Comparison of ENCODE assay signal across 23 cellular contexts in the genomic region with DNA sequence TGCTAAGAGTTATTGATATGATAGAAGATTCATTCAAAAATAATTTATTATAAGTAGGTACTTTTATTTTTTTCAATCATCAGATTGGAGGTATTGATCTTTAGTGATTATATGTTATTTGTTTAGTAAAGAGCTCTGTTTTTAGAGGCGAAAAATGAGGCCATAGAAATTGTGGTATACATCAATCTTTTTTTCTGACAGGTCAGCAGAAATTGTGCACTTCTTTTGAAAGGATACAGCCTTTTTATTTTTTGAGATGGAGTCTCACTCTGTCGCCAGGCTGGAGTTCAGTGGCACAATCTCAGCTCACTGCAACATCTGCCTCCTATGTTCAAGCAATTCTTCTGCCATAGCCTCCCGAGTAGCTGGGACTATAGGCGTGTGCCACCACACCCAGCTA.
"Had no signal": no experiment of that assay in that cellular context is flagged by ENCODE, and none has a peak within 500 bp of the region (broad histone marks: within the 10 kb centered on the region; RNA-seq: fewer than 3 reads in every experiment).

No MANE protein-coding gene starts in this region.

- DNase-seq: dermis blood vessel endothelial cell; dorsolateral prefrontal cortex; effector CD4-positive, alpha-beta T cell; effector memory CD4-positive, alpha-beta T cell; foreskin melanocyte; gastrocnemius medialis; glutamatergic neuron; head of caudate nucleus; heart right ventricle; hippocampal formation; left cardiac atrium; left lung; left ventricle myocardium superior; lower lobe of right lung; mesenchymal stem cell; mucosa of descending colon; naive B cell had no signal

- H3K9me3 ChIP-seq: esophagus muscularis mucosa, gastrocnemius medialis, left lung, lower lobe of right lung, mucosa of descending colon had no signal

- H3K4me3 Mint-ChIP-seq: mesothelial cell of epicardium, naive B cell had no signal

- H3K27ac ChIP-seq: coronary artery, dorsolateral prefrontal cortex, esophagus muscularis mucosa, gastrocnemius medialis, heart right ventricle, left lung, lower lobe of right lung had no signal

- ATAC-seq: gastrocnemius medialis, heart right ventricle, left cardiac atrium, left lung, left ventricle myocardium superior, lower lobe of right lung, mucosa of descending colon had no signal

- H3K27me3 ChIP-seq: dorsolateral prefrontal cortex, esophagus muscularis mucosa, gastrocnemius medialis, heart right ventricle, left lung had no signal

- H3K4me3 ChIP-seq: coronary artery, dorsolateral prefrontal cortex, esophagus muscularis mucosa, gastrocnemius medialis, heart right ventricle, left lung, lower lobe of right lung, mucosa of descending colon had no signal

- H3K27me3 Mint-ChIP-seq: naive B cell had no signal

- H3K4me1 ChIP-seq: esophagus muscularis mucosa, gastrocnemius medialis, heart right ventricle, left lung, lower lobe of right lung had no signal

- H3K4me1 Mint-ChIP-seq: naive B cell had no signal

- H3K36me3 ChIP-seq: esophagus muscularis mucosa, gastrocnemius medialis, heart right ventricle, left lung, lower lobe of right lung had no signal

- H3K27ac Mint-ChIP-seq: mesothelial cell of epicardium had no signal

- FAIRE-seq: colon, islet of Langerhans, keratinocyte had no signal

- H3K36me3 Mint-ChIP-seq: mesothelial cell of epicardium, naive B cell had no signal
